10 cellular contexts compared by ENCODE assay signal in the genomic region with DNA sequence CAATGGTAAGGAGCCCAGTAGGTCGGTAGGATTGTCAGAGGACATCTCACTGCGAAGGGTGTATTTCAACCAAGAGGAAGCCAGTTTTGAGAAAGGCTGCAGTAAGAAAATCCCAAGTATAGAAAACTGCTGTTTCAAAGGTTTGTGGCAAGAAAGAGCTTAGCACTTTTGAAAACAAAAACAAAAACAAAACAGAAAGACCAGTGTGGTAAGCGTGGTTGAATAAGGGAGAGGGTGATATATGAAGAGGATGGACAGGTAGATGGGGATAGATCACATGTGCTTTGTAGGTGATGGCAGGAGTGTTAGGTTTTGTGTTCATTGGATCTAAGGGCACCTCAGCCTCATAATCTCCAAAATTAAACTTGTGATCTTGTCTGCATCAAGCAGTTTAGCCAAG.
DNase-seq lines count a peak whose midpoint lies in the region; ATAC-seq and TF ChIP-seq lines count a peak whose summit lies in the region.
"Had no signal": no experiment of that assay in that cellular context is flagged by ENCODE, and none has a peak within 500 bp of the region (broad histone marks: within the 10 kb centered on the region; RNA-seq: fewer than 3 reads in every experiment).

No MANE protein-coding gene starts in this region.

- peaks cover 4% of the 10 kb centered on the region for H3K27me3 Mint-ChIP-seq in activated CD4-positive, alpha-beta memory T cell treated with anti-CD3 and anti-CD28 coated beads for 36 hours

- no peak overlapping the region for H3K27ac Mint-ChIP-seq in activated CD4-positive, alpha-beta memory T cell treated with anti-CD3 and anti-CD28 coated beads for 36 hours

- no peak for TF ChIP-seq CTCF in lower leg skin (IDR thresholded peaks at IDR 0.05)

- H3K9me3 Mint-ChIP-seq in activated CD4-positive, alpha-beta memory T cell treated with anti-CD3 and anti-CD28 coated beads for 36 hours: peaks cover 3% of the 10 kb centered on the region

- no peak overlapping the region for H3K4me3 Mint-ChIP-seq in activated CD4-positive, alpha-beta memory T cell treated with anti-CD3 and anti-CD28 coated beads for 36 hours

- H3K36me3 Mint-ChIP-seq in activated CD4-positive, alpha-beta memory T cell treated with anti-CD3 and anti-CD28 coated beads for 36 hours: no peaks in the 10 kb centered on the region

- H3K4me3 ChIP-seq in lower leg skin (ENCODE audit: low read depth, poor library complexity, severe bottlenecking): no peak overlapping the region

- POLR2A ChIA-PET in activated CD4-positive, alpha-beta memory T cell treated with anti-CD3 and anti-CD28 coated beads for 36 hours (lab: Charles Lee): no interaction called here

- WGBS in lower leg skin, 2 donors: 90 to 92% methylated on average over 3 of the region's 3 CpGs

- intact Hi-C loops in lower leg skin (cut with DNase I; ENCODE audit: low total_unique reads): no loop called here
- intact Hi-C loops in activated CD4-positive, alpha-beta memory T cell treated with anti-CD3 and anti-CD28 coated beads for 36 hours (cut with micrococcal nuclease): no loop called here

- H3K4me1 Mint-ChIP-seq in activated CD4-positive, alpha-beta memory T cell treated with anti-CD3 and anti-CD28 coated beads for 36 hours (ENCODE audit: low read depth): no peaks in the 10 kb centered on the region

- peak; percentile 92 for ATAC-seq in GM19351 (IDR thresholded peaks at IDR 0.05; ENCODE audit: unreplicated experiment)
- peak; percentile 92 for ATAC-seq in HG02642 (IDR thresholded peaks at IDR 0.05; ENCODE audit: poor library complexity, unreplicated experiment)
- peak; percentile 86 for ATAC-seq in HG03439 (IDR thresholded peaks at IDR 0.05; ENCODE audit: unreplicated experiment)

- no peak for DNase-seq in epidermal melanocyte (ENCODE audit: insufficient read length, low spot score)
- no peak for DNase-seq in T-helper 1 cell
- DNase-seq in lower leg skin (ENCODE audit: low spot score in 2 of 2): no peak
- DNase-seq in activated CD4-positive, alpha-beta memory T cell treated with anti-CD3 and anti-CD28 coated beads for 36 hours: no peak
- DNase-seq: aorta, DMS153, NCI-H82 had no signal

- TF ChIP-seq POLR2A in lower leg skin (IDR thresholded peaks at IDR 0.05): no peak

- CTCF ChIA-PET in activated CD4-positive, alpha-beta memory T cell treated with anti-CD3 and anti-CD28 coated beads for 36 hours (lab: Charles Lee): no interaction called here
